In genomic region chr4:84499065-84499982, GRCh38 we compare ENCODE assay signal across 8 cellular contexts.
DNase-seq lines count a peak whose midpoint lies in the region; ATAC-seq, FAIRE-seq and TF ChIP-seq lines count a peak whose summit lies in the region.

Gene NKX6-1 (minus strand): TSS chr4:84499292. CDS start chr4:84498228, 1,064 bp downstream.

- H3K27ac Mint-ChIP-seq in activated naive CD4-positive, alpha-beta T cell treated with anti-CD3 and anti-CD28 coated beads, Interleukin-2, amount 50 U/mL, for 24 hours = no peak within 1 kb of the TSS

- in situ Hi-C loops in astrocyte of the spinal cord (cut with HindIII; ENCODE audit: low sequenced_read_pairs) = no loop called here

- H3K27ac ChIP-seq in iPS DF 6.9 (ENCODE audit: low read length) = no peak within 1 kb of the TSS

- peaks cover 72% of the 10 kb centered on the region for H3K27me3 Mint-ChIP-seq in activated naive CD4-positive, alpha-beta T cell treated with anti-CD3 and anti-CD28 coated beads, Interleukin-2, amount 50 U/mL, for 24 hours

- H3K4me1 ChIP-seq in iPS DF 6.9 (ENCODE audit: control insufficient read depth, insufficient read depth, low read length) = peaks cover 15% of the 10 kb centered on the region

- H3K36me3 Mint-ChIP-seq in activated naive CD4-positive, alpha-beta T cell treated with anti-CD3 and anti-CD28 coated beads, Interleukin-2, amount 50 U/mL, for 24 hours = peaks cover 2% of the 10 kb centered on the region

- H3K36me3 ChIP-seq in iPS DF 6.9 (ENCODE audit: control insufficient read depth, insufficient read depth, low read length) = no peaks in the 10 kb centered on the region

- no CpG with 5 or more reads among the region's 52 CpGs for WGBS in iPS DF 6.9 (ENCODE audit: insufficient coverage, insufficient read length)

- no peaks in the 10 kb centered on the region for H3K9me3 ChIP-seq in iPS DF 6.9 (ENCODE audit: control insufficient read depth, insufficient read depth, low read length)

- no peak for DNase-seq in activated naive CD4-positive, alpha-beta T cell treated with Interleukin-2 at 50 U/mL for 16 hours
- DNase-seq in NCI-H345 treated with DMSO at 0.1 percent for 48 hours (lab: John Stamatoyannopoulos, UW; ENCODE audit: unreplicated experiment) (peak; percentile 71), astrocyte of the spinal cord (ENCODE audit: low read depth, low spot score) (peak; percentile 92), iPS DF 6.9 (ENCODE audit: low read depth, low spot score) (no peak), retina (peak; percentile 92), GM19239 (ENCODE audit: insufficient read length, low spot score) (no peak)

- peaks cover 19% of the 10 kb centered on the region for H3K4me1 Mint-ChIP-seq in activated naive CD4-positive, alpha-beta T cell treated with anti-CD3 and anti-CD28 coated beads, Interleukin-2, amount 50 U/mL, for 24 hours

- H3K4me3 Mint-ChIP-seq in activated naive CD4-positive, alpha-beta T cell treated with anti-CD3 and anti-CD28 coated beads, Interleukin-2, amount 50 U/mL, for 24 hours = peak within 1 kb of the TSS; percentile 84

- ATAC-seq in HG03135 (IDR thresholded peaks at IDR 0.05; ENCODE audit: unreplicated experiment) = no peak

- peaks cover 77% of the 10 kb centered on the region for H3K27me3 ChIP-seq in iPS DF 6.9 (ENCODE audit: control insufficient read depth, insufficient read depth, low read length)

- H3K4me3 ChIP-seq in astrocyte of the spinal cord (ENCODE audit: low read depth, low read length) = peak within 1 kb of the TSS; percentile 61
- H3K4me3 ChIP-seq in iPS DF 6.9 (ENCODE audit: low read length) = peak within 1 kb of the TSS; percentile 45; the same call in 1 of the 2 replicates

- no peak for TF ChIP-seq CTCF in astrocyte of the spinal cord (IDR thresholded peaks at IDR 0.05; ENCODE audit: low read depth, low read length)

- FAIRE-seq in GM19239 (lab: Jason Lieb, UNC) = no peak

- H3K9me3 Mint-ChIP-seq in activated naive CD4-positive, alpha-beta T cell treated with anti-CD3 and anti-CD28 coated beads, Interleukin-2, amount 50 U/mL, for 24 hours = peaks cover 19% of the 10 kb centered on the region

Comparison
In these comparisons a context has a peak if more than half of its experiments do, and no peak if none do; other contexts are left out.
1. DNase-seq: peak in NCI-H345 treated with DMSO at 0.1 percent for 48 hours (single experiment), astrocyte of the spinal cord (single experiment) and retina (single experiment); none in activated naive CD4-positive, alpha-beta T cell treated with Interleukin-2 at 50 U/mL for 16 hours (single experiment), iPS DF 6.9 (single experiment) and GM19239 (single experiment).